9 cellular contexts compared by ENCODE assay signal in the genomic region with DNA sequence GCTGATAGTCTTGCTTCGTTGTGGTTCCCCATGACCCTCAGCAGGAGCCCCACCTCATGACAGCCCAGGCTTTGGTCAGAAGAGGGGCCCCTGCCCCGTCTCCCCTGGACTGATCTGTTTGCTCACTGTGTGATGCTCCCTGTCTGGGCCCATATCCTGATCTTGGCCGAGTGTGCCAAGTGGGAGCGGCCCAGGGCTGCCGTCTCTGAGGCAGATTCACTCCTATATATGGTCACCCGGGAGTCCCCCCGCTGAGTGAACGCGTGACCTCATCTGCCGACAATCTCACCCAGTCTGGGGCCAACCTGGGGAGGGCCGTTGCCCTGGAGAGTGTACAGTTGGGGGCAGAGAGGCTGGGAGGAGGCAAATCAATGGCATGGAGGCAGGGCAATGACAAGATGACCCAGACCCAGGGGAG. TPM values are rescaled to one million over a fixed set of nuclear protein-coding genes. Genes with fewer than 3 reads are reported as not detected.
DNase-seq lines count a peak whose midpoint lies in the region; ATAC-seq and TF ChIP-seq lines count a peak whose summit lies in the region.
"Had no signal": no experiment of that assay in that cellular context is flagged by ENCODE, and none has a peak within 500 bp of the region (broad histone marks: within the 10 kb centered on the region; RNA-seq: fewer than 3 reads in every experiment).

No MANE protein-coding gene starts in this region.

- H3K4me1 ChIP-seq in endodermal cell (ENCODE audit: control insufficient read depth, insufficient read depth, low read length) = peaks cover 3% of the 10 kb centered on the region
- H3K4me1 ChIP-seq in mesendoderm (ENCODE audit: control insufficient read depth, low read depth, low read length) = no peaks in the 10 kb centered on the region
- peaks cover 41% of the 10 kb centered on the region for H3K4me1 ChIP-seq in vagina

- no peaks in the 10 kb centered on the region for H3K36me3 ChIP-seq in endodermal cell (ENCODE audit: control insufficient read depth, insufficient read depth, low read length)
- H3K36me3 ChIP-seq in mesendoderm (ENCODE audit: control insufficient read depth, insufficient read depth, low read length) = no peaks in the 10 kb centered on the region
- peaks cover 0 to 17% of the 10 kb centered on the region in 2 donors for H3K36me3 ChIP-seq in vagina

- no peak overlapping the region for H2BK15ac ChIP-seq in mesendoderm (replicated peaks; ENCODE audit: low read depth)

- no peak overlapping the region for H3K23ac ChIP-seq in mesendoderm (ENCODE audit: low read length)

- no peaks in the 10 kb centered on the region for H3K9me3 Mint-ChIP-seq in activated naive CD4-positive, alpha-beta T cell treated with anti-CD3 and anti-CD28 coated beads, Interleukin-2, amount 10 ng/mL, durations not matched to agents 7 days and 5 days
- no peaks in the 10 kb centered on the region for H3K9me3 Mint-ChIP-seq in endodermal cell
- H3K9me3 Mint-ChIP-seq in activated T-cell treated with anti-CD3 and anti-CD28 coated beads, Interleukin-2, amount 50 U/mL, for 4 hours = no peaks in the 10 kb centered on the region

- H3K27ac Mint-ChIP-seq in activated naive CD4-positive, alpha-beta T cell treated with anti-CD3 and anti-CD28 coated beads, Interleukin-2, amount 10 ng/mL, durations not matched to agents 7 days and 5 days = no peak overlapping the region
- H3K27ac Mint-ChIP-seq in endodermal cell = no peak overlapping the region

- no peak overlapping the region for H3K4me2 ChIP-seq in mesendoderm (ENCODE audit: low read length)
- H3K4me2 ChIP-seq: BLaER1 treated with 17β-estradiol and CSF1 and Interleukin-3, amounts not matched to agents 10 nM and 100 nM had no signal

- intact Hi-C loops in vagina (cut with DNase I) = loop anchor here (1.0 kb wide), 1 partner anchor 60 kb away; no protein-coding TSS in a partner anchor

- H3K4ac ChIP-seq in mesendoderm (ENCODE audit: low read depth, low read length) = no peak overlapping the region

- H3K4me1 Mint-ChIP-seq in activated naive CD4-positive, alpha-beta T cell treated with anti-CD3 and anti-CD28 coated beads, Interleukin-2, amount 10 ng/mL, durations not matched to agents 7 days and 5 days = no peaks in the 10 kb centered on the region
- peaks cover 2% of the 10 kb centered on the region for H3K4me1 Mint-ChIP-seq in endodermal cell
- H3K4me1 Mint-ChIP-seq in activated T-cell treated with anti-CD3 and anti-CD28 coated beads, Interleukin-2, amount 50 U/mL, for 4 hours (ENCODE audit: low read depth) = no peaks in the 10 kb centered on the region

- peaks cover 5% of the 10 kb centered on the region for H3K27me3 Mint-ChIP-seq in activated naive CD4-positive, alpha-beta T cell treated with anti-CD3 and anti-CD28 coated beads, Interleukin-2, amount 10 ng/mL, durations not matched to agents 7 days and 5 days
- H3K27me3 Mint-ChIP-seq in endodermal cell (ENCODE audit: insufficient read depth) = no peaks in the 10 kb centered on the region
- H3K27me3 Mint-ChIP-seq in activated T-cell treated with anti-CD3 and anti-CD28 coated beads, Interleukin-2, amount 50 U/mL, for 4 hours (ENCODE audit: low read depth) = no peaks in the 10 kb centered on the region

- 60 to 61% methylated on average over 1 to 11 of the region's 11 CpGs for WGBS in endodermal cell (ENCODE audit: insufficient coverage in 1 of 2, insufficient read length in 1 of 2), 2 experiments
- WGBS in mesendoderm (ENCODE audit: extremely low coverage, insufficient coverage, low lambda C conversion rate) = no CpG with 5 or more reads among the region's 11 CpGs

- no peak overlapping the region for H4K8ac ChIP-seq in mesendoderm (ENCODE audit: low read depth, low read length)

- TF ChIP-seq POLR2A in vagina (IDR thresholded peaks at IDR 0.05) = no peak

- H3K4me3 ChIP-seq in endodermal cell (ENCODE audit: low read length) = no peak overlapping the region
- H3K4me3 ChIP-seq in mesendoderm (ENCODE audit: low read length) = no peak overlapping the region
- H3K4me3 ChIP-seq in vagina = no peak overlapping the region
- H3K4me3 ChIP-seq: BLaER1 treated with 17β-estradiol and CSF1 and Interleukin-3, amounts not matched to agents 10 nM and 100 nM had no signal

- H3K9me3 ChIP-seq in endodermal cell (ENCODE audit: control insufficient read depth, low read length) = no peaks in the 10 kb centered on the region
- H3K9me3 ChIP-seq in vagina = no peaks in the 10 kb centered on the region
- H3K9me3 ChIP-seq: BLaER1 treated with 17β-estradiol and CSF1 and Interleukin-3, amounts not matched to agents 10 nM and 100 nM had no signal

- no peak overlapping the region for H3K18ac ChIP-seq in mesendoderm (ENCODE audit: low read length)

- TF ChIP-seq CTCF in endodermal cell (conservative IDR thresholded peaks at IDR 0.05) = no peak
- TF ChIP-seq CTCF in vagina (IDR thresholded peaks at IDR 0.05) = no peak

- H3K9ac ChIP-seq in endodermal cell (ENCODE audit: extremely low read depth, low read length, poor library complexity, severe bottlenecking) (no peak overlapping the region), mesendoderm (ENCODE audit: low read length) (no peak overlapping the region)
- H3K9ac ChIP-seq: BLaER1 treated with 17β-estradiol and CSF1 and Interleukin-3, amounts not matched to agents 10 nM and 100 nM had no signal

- CTCF ChIA-PET in activated naive CD4-positive, alpha-beta T cell treated with anti-CD3 and anti-CD28 coated beads, Interleukin-2, amount 10 ng/mL, durations not matched to agents 7 days and 5 days (lab: Charles Lee) = interaction anchor here (1.8 kb wide), 1 partner anchor 8 kb away, joined by 7 read pairs; no protein-coding TSS in a partner anchor

- ATAC-seq in GM19324 (IDR thresholded peaks at IDR 0.05; ENCODE audit: low FRiP score, unreplicated experiment) (no peak), HG03159 (IDR thresholded peaks at IDR 0.05; ENCODE audit: unreplicated experiment) (no peak)
- no peak for ATAC-seq in activated T-cell treated with anti-CD3 and anti-CD28 coated beads, Interleukin-2, amount 50 U/mL, for 4 hours

- no peak overlapping the region for H4K5ac ChIP-seq in mesendoderm (ENCODE audit: low read length)

- H3K36me3 Mint-ChIP-seq in activated naive CD4-positive, alpha-beta T cell treated with anti-CD3 and anti-CD28 coated beads, Interleukin-2, amount 10 ng/mL, durations not matched to agents 7 days and 5 days = no peaks in the 10 kb centered on the region
- H3K36me3 Mint-ChIP-seq in endodermal cell (ENCODE audit: low read depth) = no peaks in the 10 kb centered on the region
- H3K36me3 Mint-ChIP-seq in activated T-cell treated with anti-CD3 and anti-CD28 coated beads, Interleukin-2, amount 50 U/mL, for 4 hours (ENCODE audit: insufficient read depth) = no peaks in the 10 kb centered on the region

- H3K27ac ChIP-seq in endodermal cell (ENCODE audit: low read depth, low read length) = no peak overlapping the region
- H3K27ac ChIP-seq in mesendoderm (ENCODE audit: low read depth, low read length) = no peak overlapping the region
- H3K27ac ChIP-seq in vagina = peak overlapping the region; percentile 86
- H3K27ac ChIP-seq: BLaER1 treated with 17β-estradiol and CSF1 and Interleukin-3, amounts not matched to agents 10 nM and 100 nM had no signal

- no peak overlapping the region for H3K56ac ChIP-seq in mesendoderm (ENCODE audit: low read length)

- peak; percentile 14 for DNase-seq in activated naive CD4-positive, alpha-beta T cell treated with anti-CD3 and anti-CD28 coated beads, Interleukin-2, amount 10 ng/mL, durations not matched to agents 7 days and 5 days
- no peak for DNase-seq in activated naive CD4-positive, alpha-beta T cell treated with anti-CD3 and anti-CD28 coated beads, Interleukin-2, amount 50 U/mL, for 16 hours
- DNase-seq in endodermal cell (peak; percentile 65), mesendoderm (peak; percentile 80), vagina (ENCODE audit: extremely low spot score in 2 of 2) (peak; percentile 84 to 93)
- no peak for DNase-seq in activated T-cell treated with anti-CD3 and anti-CD28 coated beads, Interleukin-2, amount 50 U/mL, for 4 hours

- H3K27me3 ChIP-seq in endodermal cell (ENCODE audit: control insufficient read depth, insufficient read depth, low read length, poor library complexity, severe bottlenecking) (no peaks in the 10 kb centered on the region), mesendoderm (ENCODE audit: insufficient read depth, low read length, poor library complexity) (no peaks in the 10 kb centered on the region), vagina (no peaks in the 10 kb centered on the region)
- H3K27me3 ChIP-seq: BLaER1 treated with 17β-estradiol and CSF1 and Interleukin-3, amounts not matched to agents 10 nM and 100 nM had no signal

- no peaks in the 10 kb centered on the region for H3K79me1 ChIP-seq in mesendoderm (ENCODE audit: low read length)

- no peaks in the 10 kb centered on the region for H3K79me2 ChIP-seq in mesendoderm (ENCODE audit: control insufficient read depth, insufficient read depth, low read length)

- no peak overlapping the region for H2AK5ac ChIP-seq in mesendoderm (ENCODE audit: low read length)

- H2BK120ac ChIP-seq in mesendoderm (ENCODE audit: low read depth, low read length) = no peak overlapping the region

- H3K4me3 Mint-ChIP-seq in activated naive CD4-positive, alpha-beta T cell treated with anti-CD3 and anti-CD28 coated beads, Interleukin-2, amount 10 ng/mL, durations not matched to agents 7 days and 5 days = no peak overlapping the region
- no peak overlapping the region for H3K4me3 Mint-ChIP-seq in endodermal cell
- H3K4me3 Mint-ChIP-seq in activated T-cell treated with anti-CD3 and anti-CD28 coated beads, Interleukin-2, amount 50 U/mL, for 4 hours = no peak overlapping the region

- H2BK5ac ChIP-seq in mesendoderm (ENCODE audit: low read length) = no peak overlapping the region

RNA-seq across cellular contexts. Expression of a gene that starts 34.5 kb away (rescaled TPM):
- total RNA-seq in endodermal cell (10 to 100 TPM; 50.4 to 51.0 TPM), vagina (44.7 TPM)
- polyA plus RNA-seq in endodermal cell (2013, experiment 1 of 2) = 54.6 TPM
- polyA plus RNA-seq in endodermal cell (2013, experiment 2 of 2) = 46.4 TPM
- polyA plus RNA-seq in mesendoderm (2013, experiment 1 of 2) = 82.9 TPM
- polyA plus RNA-seq in mesendoderm (2013, experiment 2 of 2) = 81.0 TPM
- 100 to 1,000 TPM; 199 to 232 (median 203) TPM for total RNA-seq in activated T-cell treated with anti-CD3 and anti-CD28 coated beads, Interleukin-2, amount 50 U/mL, for 4 hours

Comparison
In these comparisons a context has a peak if more than half of its experiments do, and no peak if none do; other contexts are left out.
1. DNase-seq: peak in activated naive CD4-positive, alpha-beta T cell treated with anti-CD3 and anti-CD28 coated beads, Interleukin-2, amount 10 ng/mL, durations not matched to agents 7 days and 5 days (single experiment), endodermal cell (single experiment), mesendoderm (single experiment) and vagina (2 of 2); none in activated naive CD4-positive, alpha-beta T cell treated with anti-CD3 and anti-CD28 coated beads, Interleukin-2, amount 50 U/mL, for 16 hours (single experiment) and activated T-cell treated with anti-CD3 and anti-CD28 coated beads, Interleukin-2, amount 50 U/mL, for 4 hours (single experiment).